Comparison of ENCODE assay signal across 24 cellular contexts in genomic region chr1:5649166-5649551, GRCh38.
"Had no signal": no experiment of that assay in that cellular context is flagged by ENCODE, and none has a peak within 500 bp of the region (broad histone marks: within the 10 kb centered on the region; RNA-seq: fewer than 3 reads in every experiment).

No MANE protein-coding gene starts in this region.

- DNase-seq: cerebellar nuclear complex; esophagus squamous epithelium; foreskin fibroblast; glutamatergic neuron; kidney; left cardiac atrium; left ventricle myocardium superior; mesendoderm; naive B cell; ovary; spleen; stimulated activated CD4-positive, alpha-beta T cell treated with anti-CD3 and anti-CD28 coated beads, Interleukin-15, amount 100 ng/mL, for 24 hours; stimulated activated CD4-positive, alpha-beta T cell treated with anti-CD3 and anti-CD28 coated beads, Interleukin-1b, Interleukin-23, amount 100 ng/mL, for 48 hours; stimulated activated CD4-positive, alpha-beta T cell treated with anti-CD3 and anti-CD28 coated beads, Interleukin-4, amount 100 ng/mL, for 4 hours; stimulated activated naive B cell treated with anti-CD40 and anti-IgM and Interleukin-4, amounts not matched to agents 10 μg/mL and 1 μg/mL and 100 μg/mL, for 72 hours; stomach; substantia nigra; trophoblast cell had no signal

- H3K36me3 Mint-ChIP-seq: stimulated activated naive B cell treated with anti-CD40 and anti-IgM and Interleukin-4, amounts not matched to agents 10 μg/mL and 1 μg/mL and 100 μg/mL, for 72 hours had no signal

- H3K27ac Mint-ChIP-seq: dendritic cell treated with granulocyte-macrophage colony-stimulating factor and Interleukin-4, amounts not matched to agents 40 ng/mL and 50 ng/mL, for 4 days; naive B cell; nephron; stimulated activated naive B cell treated with anti-CD40 and anti-IgM and Interleukin-4, amounts not matched to agents 10 μg/mL and 1 μg/mL and 100 μg/mL, for 72 hours had no signal

- ATAC-seq: gastroesophageal sphincter; left cardiac atrium; left ventricle myocardium superior; right lobe of liver; stimulated activated naive B cell treated with anti-CD40 and anti-IgM and Interleukin-4, amounts not matched to agents 10 μg/mL and 1 μg/mL and 100 μg/mL, for 72 hours had no signal

- H3K4me1 ChIP-seq: right lobe of liver, spleen, stomach had no signal

- H3K4me1 Mint-ChIP-seq: nephron; stimulated activated naive B cell treated with anti-CD40 and anti-IgM and Interleukin-4, amounts not matched to agents 10 μg/mL and 1 μg/mL and 100 μg/mL, for 72 hours had no signal

- H3K27me3 ChIP-seq: ovary, right lobe of liver had no signal

- H3K9me3 ChIP-seq: esophagus squamous epithelium, ovary, right lobe of liver, thoracic aorta had no signal

- H3K27ac ChIP-seq: esophagus squamous epithelium, gastroesophageal sphincter, ovary, right lobe of liver, spleen, stomach, thoracic aorta had no signal

- H3K4me3 Mint-ChIP-seq: dendritic cell treated with granulocyte-macrophage colony-stimulating factor and Interleukin-4, amounts not matched to agents 40 ng/mL and 50 ng/mL, for 4 days; naive B cell; nephron; stimulated activated naive B cell treated with anti-CD40 and anti-IgM and Interleukin-4, amounts not matched to agents 10 μg/mL and 1 μg/mL and 100 μg/mL, for 72 hours had no signal

- H3K36me3 ChIP-seq: esophagus squamous epithelium, gastroesophageal sphincter, ovary, right lobe of liver, spleen, stomach, thoracic aorta had no signal

- H3K4me3 ChIP-seq: esophagus squamous epithelium, gastroesophageal sphincter, lung, ovary, right lobe of liver, spleen, stomach, thoracic aorta had no signal
